ENCODE assay signal across 12 cellular contexts in the genomic region with DNA sequence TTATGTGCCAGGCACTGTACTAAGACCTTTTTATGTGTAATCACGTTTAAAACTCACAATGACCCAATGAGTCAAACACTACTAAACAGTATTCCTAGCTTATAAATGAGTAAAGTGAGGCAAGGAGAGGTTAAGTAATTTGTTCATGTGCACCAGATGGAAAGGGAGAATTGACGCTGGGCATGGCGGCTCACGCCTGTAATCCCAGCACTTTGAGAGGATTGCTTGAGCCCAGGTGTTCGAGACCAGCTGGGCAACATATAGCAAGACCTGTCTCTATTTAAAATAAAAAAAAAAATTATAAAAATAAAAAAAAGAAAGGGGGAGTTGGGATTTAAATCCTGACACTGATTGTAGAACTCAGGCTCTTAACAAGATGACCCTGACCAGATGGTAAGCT.
"Had no signal": no experiment of that assay in that cellular context is flagged by ENCODE, and none has a peak within 500 bp of the region (broad histone marks: within the 10 kb centered on the region; RNA-seq: fewer than 3 reads in every experiment).

No MANE protein-coding gene starts in this region.

- H3K4me3 ChIP-seq: heart left ventricle, left lung, neural progenitor cell, ovary had no signal

- H3K27ac ChIP-seq: left lung, neural progenitor cell, ovary had no signal

- H3K9ac ChIP-seq: neural progenitor cell had no signal

- H3K27me3 ChIP-seq: heart left ventricle, left lung, neural progenitor cell, ovary had no signal

- H3K9me3 ChIP-seq: heart left ventricle, left lung, ovary had no signal

- H3K36me3 ChIP-seq: neural progenitor cell, ovary had no signal

- DNase-seq: activated CD4-positive, alpha-beta T cell treated with anti-CD3 and anti-CD28 coated beads, Interleukin-2, amount 50 U/mL, for 4 hours; activated CD4-positive, CD25-positive, alpha-beta regulatory T cell treated with anti-CD3 and anti-CD28 coated beads, Interleukin-2, amount 50 U/mL, for 72 hours; activated effector memory CD4-positive, alpha-beta T cell treated with anti-CD3 and anti-CD28 coated beads, Interleukin-2, amount 50 U/mL, for 16 hours; activated T-cell treated with anti-CD3 and anti-CD28 coated beads, Interleukin-2, amount 50 U/mL, for 1 hour; heart left ventricle; islet precursor cell; left lung; ovary; stimulated activated CD4-positive, alpha-beta T cell treated with anti-CD3 and anti-CD28 coated beads, Interleukin-1b, Interleukin-23, amount 100 ng/mL, for 48 hours; stimulated activated naive CD4-positive, alpha-beta T cell had no signal

- ATAC-seq: esophagus mucosa, heart left ventricle, left lung had no signal
